Comparison of ENCODE assay signal across 1 cellular context in genomic region chr3:57009802-57010201, GRCh38.
A peak's percentile ranks its signal among the peaks of the same experiment; 100 is the strongest.
TF ChIP-seq lines count a peak whose summit lies in the region.

No MANE protein-coding gene starts in this region.

TF ChIP-seq in K562, 482 proteins besides CTCF, POLR2A, EP300 and RAD21 (continued from another document):
- TF ChIP-seq, protein P1, sequence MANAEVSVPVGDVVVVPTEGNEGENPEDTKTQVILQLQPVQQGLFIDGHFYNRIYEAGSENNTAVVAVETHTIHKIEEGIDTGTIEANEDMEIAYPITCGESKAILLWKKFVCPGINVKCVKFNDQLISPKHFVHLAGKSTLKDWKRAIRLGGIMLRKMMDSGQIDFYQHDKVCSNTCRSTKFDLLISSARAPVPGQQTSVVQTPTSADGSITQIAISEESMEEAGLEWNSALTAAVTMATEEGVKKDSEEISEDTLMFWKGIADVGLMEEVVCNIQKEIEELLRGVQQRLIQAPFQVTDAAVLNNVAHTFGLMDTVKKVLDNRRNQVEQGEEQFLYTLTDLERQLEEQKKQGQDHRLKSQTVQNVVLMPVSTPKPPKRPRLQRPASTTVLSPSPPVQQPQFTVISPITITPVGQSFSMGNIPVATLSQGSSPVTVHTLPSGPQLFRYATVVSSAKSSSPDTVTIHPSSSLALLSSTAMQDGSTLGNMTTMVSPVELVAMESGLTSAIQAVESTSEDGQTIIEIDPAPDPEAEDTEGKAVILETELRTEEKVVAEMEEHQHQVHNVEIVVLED (CRISPR knock-in tag; IDR thresholded peaks at IDR 0.05) = no peak
- TF ChIP-seq POLR3A (IDR thresholded peaks at IDR 0.05; ENCODE audit: borderline replicate concordance, extremely low read depth, insufficient read depth, insufficient read length) (no peak), RBM25 (IDR thresholded peaks at IDR 0.05; ENCODE audit: low read depth, low read length, severe bottlenecking) (peak; percentile 68), ARHGAP35 (IDR thresholded peaks at IDR 0.05; ENCODE audit: partially characterized antibody) (no peak)
